In the genomic region with DNA sequence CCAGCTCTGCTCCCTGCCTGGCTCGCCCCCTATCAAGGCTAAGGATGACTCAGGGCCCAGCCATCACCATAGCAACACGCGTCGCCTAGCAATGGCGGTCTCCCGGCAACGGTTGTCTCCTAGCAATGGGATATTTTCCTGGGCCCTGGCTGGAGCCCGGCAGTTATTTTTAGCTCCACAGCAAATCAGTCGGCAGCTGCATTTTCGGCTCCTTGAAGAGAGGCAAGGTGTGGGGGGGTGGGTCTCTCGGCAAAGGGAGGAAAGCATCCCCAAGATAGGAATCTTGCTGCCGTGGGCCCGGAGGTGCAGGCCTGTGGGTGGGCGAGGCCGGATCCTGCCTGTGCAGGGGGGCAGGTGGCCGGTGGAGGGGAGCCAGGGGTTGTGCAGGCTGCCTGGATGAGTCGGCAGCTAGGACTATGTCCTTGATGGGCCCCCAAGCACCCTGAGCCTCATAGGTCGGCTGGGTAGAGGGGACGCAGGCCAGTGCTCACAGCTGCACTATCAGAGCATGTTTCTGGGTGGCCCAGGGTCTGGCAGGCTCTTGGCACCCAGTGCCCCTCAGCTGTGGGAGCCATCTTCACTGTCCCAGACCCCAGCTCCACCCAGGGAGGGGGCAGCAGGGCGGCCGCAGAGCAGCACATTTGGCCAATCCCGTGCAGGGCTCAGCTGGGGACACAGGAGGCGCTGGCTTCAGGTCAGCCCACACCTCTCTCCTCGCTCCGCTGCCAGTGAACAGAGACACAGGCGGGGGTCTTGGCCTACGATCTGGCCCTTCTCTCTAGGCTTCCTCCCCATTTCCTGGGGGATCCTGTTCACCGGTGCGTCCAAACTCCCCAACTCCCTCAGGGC, we compare ENCODE assay signal across 9 cellular contexts. TPM values are rescaled to one million over a fixed set of nuclear protein-coding genes. Genes with fewer than 3 reads are reported as not detected.
DNase-seq lines count a peak whose midpoint lies in the region; ATAC-seq, FAIRE-seq and TF ChIP-seq lines count a peak whose summit lies in the region.
"Had no signal": no experiment of that assay in that cellular context is flagged by ENCODE, and none has a peak within 500 bp of the region (broad histone marks: within the 10 kb centered on the region; RNA-seq: fewer than 3 reads in every experiment).

No MANE protein-coding gene starts in this region.

- H3K27me3 Mint-ChIP-seq in astrocyte (ENCODE audit: low read depth, unreplicated experiment): peaks cover 23% of the 10 kb centered on the region

- H3K4me1 ChIP-seq in astrocyte (ENCODE audit: insufficient read depth, low read length): peaks cover 24% of the 10 kb centered on the region

- H3K9me3 ChIP-seq in astrocyte (ENCODE audit: insufficient read depth, low read depth, low read length): no peaks in the 10 kb centered on the region

- H3K4me1 Mint-ChIP-seq in astrocyte (ENCODE audit: low read depth, unreplicated experiment): peaks cover 8% of the 10 kb centered on the region

- peaks cover 15% of the 10 kb centered on the region for H3K27me3 ChIP-seq in astrocyte (ENCODE audit: insufficient read depth, low read length)

- H3K79me2 ChIP-seq in astrocyte (ENCODE audit: insufficient read depth, low read length): no peaks in the 10 kb centered on the region

- H3K27ac ChIP-seq in astrocyte (ENCODE audit: low read depth, low read length): no peak overlapping the region

- H3K4me2 ChIP-seq in astrocyte (ENCODE audit: low read length): peak overlapping the region; percentile 81

- no peak overlapping the region for H3K4me3 ChIP-seq in astrocyte (ENCODE audit: insufficient read depth, low read depth, low read length)

- no peak for TF ChIP-seq CTCF in astrocyte (IDR thresholded peaks at IDR 0.05; ENCODE audit: insufficient read depth, low read depth, low read length)

- peaks cover 3% of the 10 kb centered on the region for H3K9me3 Mint-ChIP-seq in astrocyte (ENCODE audit: unreplicated experiment)
- H3K9me3 Mint-ChIP-seq: dendritic cell treated with granulocyte-macrophage colony-stimulating factor and Interleukin-4, amounts not matched to agents 40 ng/mL and 50 ng/mL, for 4 days had no signal

- peak; percentile 84 for DNase-seq in Daoy (ENCODE audit: low read depth)
- peak; percentile 90 for DNase-seq in NCI-H146 treated with DMSO at 0.1 percent for 48 hours (lab: John Stamatoyannopoulos, UW; ENCODE audit: unreplicated experiment)
- peak; percentile 84 for DNase-seq in astrocyte (ENCODE audit: low read depth)
- peak; percentile 94 for DNase-seq in myocyte (ENCODE audit: low read depth)
- no peak for DNase-seq in activated CD4-positive, CD25-positive, alpha-beta regulatory T cell (lab: John Stamatoyannopoulos, UW)
- no peak for DNase-seq in activated gamma-delta T cell (lab: John Stamatoyannopoulos, UW)
- no peak for DNase-seq in amniotic stem cell (lab: John Stamatoyannopoulos, UW)

- H2AFZ ChIP-seq in astrocyte (ENCODE audit: low read depth, low read length): no peak overlapping the region

- no peak for ATAC-seq in HG02938 (IDR thresholded peaks at IDR 0.05; ENCODE audit: unreplicated experiment)

- H3K9ac ChIP-seq in astrocyte (ENCODE audit: low read length): peak overlapping the region; percentile 47

- no peaks in the 10 kb centered on the region for H3K36me3 Mint-ChIP-seq in astrocyte (ENCODE audit: low read depth, unreplicated experiment)

- no peak overlapping the region for H3K4me3 Mint-ChIP-seq in astrocyte (ENCODE audit: unreplicated experiment)
- H3K4me3 Mint-ChIP-seq: dendritic cell treated with granulocyte-macrophage colony-stimulating factor and Interleukin-4, amounts not matched to agents 40 ng/mL and 50 ng/mL, for 4 days had no signal

- peaks cover 6% of the 10 kb centered on the region for H4K20me1 ChIP-seq in astrocyte (ENCODE audit: insufficient read depth, low read length)

- FAIRE-seq in astrocyte (lab: Jason Lieb, UNC): no peak

- no peaks in the 10 kb centered on the region for H3K36me3 ChIP-seq in astrocyte (ENCODE audit: insufficient read depth, low read length)

- peak overlapping the region; percentile 53 for H3K27ac Mint-ChIP-seq in astrocyte (ENCODE audit: unreplicated experiment)
- H3K27ac Mint-ChIP-seq: dendritic cell treated with granulocyte-macrophage colony-stimulating factor and Interleukin-4, amounts not matched to agents 40 ng/mL and 50 ng/mL, for 4 days had no signal

RNA-seq across cellular contexts. Expression of a gene that starts 4.3 kb away (rescaled TPM):
- total RNA-seq in Daoy (2014; rRNA removed; shearing (Covaris generic)): 0.51 TPM in 1 of 2 replicates, not detected in the other
- total RNA-seq in astrocyte: 3.7 and 5.2 TPM in 2 replicates
- 0.21 and 0.51 TPM in 2 replicates for total RNA-seq in myocyte
- polyA plus RNA-seq in myocyte (2012): 0.97 TPM

RNA-seq across cellular contexts. Expression of a gene that starts 5.0 kb away (rescaled TPM):
- 40.9 and 60.0 TPM in 2 replicates for total RNA-seq in Daoy (2014; rRNA removed; shearing (Covaris generic))
- total RNA-seq in astrocyte (30.1 and 31.5 TPM in 2 replicates), myocyte (105 and 172 TPM in 2 replicates)
- 71.5 TPM for polyA plus RNA-seq in myocyte (2012)

RNA-seq across cellular contexts. Expression of a gene that starts 11.1 kb away (rescaled TPM):
- total RNA-seq in Daoy (2014; rRNA removed; shearing (Covaris generic)): 29.8 and 54.9 TPM in 2 replicates
- total RNA-seq in astrocyte: 22.6 and 26.6 TPM in 2 replicates
- total RNA-seq in myocyte: 44.0 and 71.7 TPM in 2 replicates
- polyA plus RNA-seq in myocyte (2012): 39.6 TPM

RNA-seq across cellular contexts. Expression of a gene that starts 16.4 kb away (rescaled TPM):
- total RNA-seq in Daoy (2014; rRNA removed; shearing (Covaris generic)): 0.23 and 0.24 TPM in 2 replicates
- total RNA-seq in astrocyte (2.1 and 4.7 TPM in 2 replicates), myocyte (5.9 and 6.0 TPM in 2 replicates)
- 5.2 TPM for polyA plus RNA-seq in myocyte (2012)

RNA-seq across cellular contexts. Expression of a gene that starts 17.0 kb away (rescaled TPM):
- total RNA-seq in Daoy (2014; rRNA removed; shearing (Covaris generic)): 3.3 and 4.3 TPM in 2 replicates
- total RNA-seq in astrocyte: 15.5 and 17.6 TPM in 2 replicates
- total RNA-seq in myocyte: 32.6 and 38.5 TPM in 2 replicates
- 29.3 TPM for polyA plus RNA-seq in myocyte (2012)

Comparison
In these comparisons a context has a peak if more than half of its experiments do, and no peak if none do; other contexts are left out.
1. DNase-seq: peak in Daoy (single experiment), NCI-H146 treated with DMSO at 0.1 percent for 48 hours (single experiment), astrocyte (single experiment) and myocyte (single experiment); none in activated CD4-positive, CD25-positive, alpha-beta regulatory T cell (0 of 4), activated gamma-delta T cell (single experiment) and amniotic stem cell (single experiment).